In genomic region chr1:155961937-155962336, GRCh38 we compare ENCODE assay signal across 9 cellular contexts. TPM values are rescaled to one million over a fixed set of nuclear protein-coding genes. Genes with fewer than 3 reads are reported as not detected.
DNase-seq lines count a peak whose midpoint lies in the region; ATAC-seq, FAIRE-seq and TF ChIP-seq lines count a peak whose summit lies in the region.
"Had no signal": no experiment of that assay in that cellular context is flagged by ENCODE, and none has a peak within 500 bp of the region (broad histone marks: within the 10 kb centered on the region; RNA-seq: fewer than 3 reads in every experiment).

No MANE protein-coding gene starts in this region.

- peak overlapping the region; percentile 74 to 98 (median 89) for H3K4me2 ChIP-seq in BLaER1 treated with 17β-estradiol and CSF1 and Interleukin-3, amounts not matched to agents 10 nM and 100 nM
- peak overlapping the region; percentile 13; the same call in 1 of the 2 replicates for H3K4me2 ChIP-seq in GM12878 (ENCODE audit: control insufficient read depth, insufficient read depth)

- CTCF ChIA-PET in GM12878 (lab: Yijun Ruan, JAX) = interaction anchor here (1.4 to 2.8 kb wide), 4 partner anchors 15 to 28 kb away, joined by 4 to 13 read pairs (median 7); no protein-coding TSS in a partner anchor

- intact Hi-C loops in GM12878 (cut with micrococcal nuclease; ENCODE audit: unreplicated experiment) = no loop called here
- intact Hi-C loops in kidney (cut with DNase I) = no loop called here

- POLR2A ChIA-PET in GM12878 (lab: Charles Lee) = interaction anchor here (0.5 to 8.4 kb wide), 4 partner anchors 14 to 43 kb away, joined by 3 to 180 read pairs (median 4); partner anchors contain the start of gene ARHGEF2

- no peak for FAIRE-seq in GM12878 (lab: Jason Lieb, UNC)
- FAIRE-seq in kidney (lab: Jason Lieb, UNC) = no peak

- DNase-seq in HT-29 (ENCODE audit: low spot score) (peak; percentile 70), GM12878 (ENCODE audit: low read depth, low spot score) (no peak), kidney (peak; percentile 89), upper lobe of left lung (peak; percentile 72 to 74), NCI-H345 (lab: John Stamatoyannopoulos, UW) (no peak), SJCRH30 (no peak)

- SMC1A ChIA-PET in GM12878 (lab: Charles Lee; ENCODE audit: uncharacterized antibody, unreplicated experiment) = interaction anchor here (1.2 to 9.7 kb wide), 4 partner anchors 13 to 24 kb away, joined by 3 to 152 read pairs (median 8); partner anchors contain the start of gene ARHGEF2

- H3K27ac ChIP-seq in BLaER1 treated with 17β-estradiol and CSF1 and Interleukin-3, amounts not matched to agents 10 nM and 100 nM = peak overlapping the region in 10 of 11 experiments; percentile 11 to 89 (median 74); a peak in 18 of 22 replicates
- H3K27ac ChIP-seq in GM12878 (ENCODE audit: control insufficient read depth, insufficient read depth) (no peak overlapping the region; the same call in 1 of the 2 replicates), kidney (ENCODE audit: low read depth in 2 of 2, low read length in 2 of 2) (peak overlapping the region in 1 of 2 donors; percentile 43), upper lobe of left lung (peak overlapping the region; percentile 57 to 76 (median 72)), SJCRH30 (no peak overlapping the region)

- H3K4me1 ChIP-seq in BLaER1 treated with 17β-estradiol and CSF1 and Interleukin-3, amounts not matched to agents 10 nM and 100 nM = peaks cover 71 to 82% (median 76%) of the 10 kb centered on the region in 10 experiments
- H3K4me1 ChIP-seq in GM12878 (ENCODE audit: control insufficient read depth, insufficient read depth, low read length) (peaks cover 39% of the 10 kb centered on the region), kidney (ENCODE audit: control insufficient read depth in 1 of 2, insufficient read depth in 1 of 2, low read depth in 1 of 2, low read length in 2 of 2) (peaks cover under 1 to 11% of the 10 kb centered on the region in 2 donors), upper lobe of left lung (peaks cover 31 to 40% (median 37%) of the 10 kb centered on the region in 4 donors), SJCRH30 (peaks cover 28% of the 10 kb centered on the region)

- TF ChIP-seq CTCF in GM12878 (IDR thresholded peaks at IDR 0.05 in 2 of 3, conservative IDR thresholded peaks at IDR 0.05 in 1 of 3; ENCODE audit: control insufficient read depth in 2 of 3, extremely low read depth in 1 of 3, insufficient read depth in 1 of 3, low read depth in 3 of 3, low read length in 3 of 3) (peak in 1 of 3 experiments; percentile 9; a peak in 1 of 6 replicates), kidney (IDR thresholded peaks at IDR 0.05; ENCODE audit: borderline replicate concordance, extremely low read depth, insufficient read depth) (no peak), upper lobe of left lung (IDR thresholded peaks at IDR 0.05) (peak; percentile 27 to 61 (median 42))

- H3K4me3 ChIP-seq in BLaER1 treated with 17β-estradiol and CSF1 and Interleukin-3, amounts not matched to agents 10 nM and 100 nM = peak overlapping the region in 6 of 10 experiments; percentile 10 to 50 (median 20); a peak in 9 of 20 replicates
- H3K4me3 ChIP-seq in GM12878 (no peak overlapping the region), kidney (ENCODE audit: low read length in 2 of 2) (no peak overlapping the region), upper lobe of left lung (no peak overlapping the region), SJCRH30 (no peak overlapping the region)

- peaks cover 76 to 98% (median 96%) of the 10 kb centered on the region in 11 experiments for H4K20me1 ChIP-seq in BLaER1 treated with 17β-estradiol and CSF1 and Interleukin-3, amounts not matched to agents 10 nM and 100 nM
- H4K20me1 ChIP-seq in GM12878 (ENCODE audit: control insufficient read depth, insufficient read depth) = peaks cover 2% of the 10 kb centered on the region

- TF ChIP-seq EP300 in GM12878 (IDR thresholded peaks at IDR 0.05; ENCODE audit: borderline replicate concordance in 1 of 2, control insufficient read depth in 1 of 2, low read depth in 2 of 2, low read length in 2 of 2) = no peak
- TF ChIP-seq EP300 in upper lobe of left lung (IDR thresholded peaks at IDR 0.05) = peak in 1 of 4 donors; percentile 9

- H3K36me3 ChIP-seq in BLaER1 treated with 17β-estradiol and CSF1 and Interleukin-3, amounts not matched to agents 10 nM and 100 nM = peaks cover 97 to 100% (median 99%) of the 10 kb centered on the region in 11 experiments
- H3K36me3 ChIP-seq in GM12878 (ENCODE audit: control insufficient read depth in 2 of 2, insufficient read depth in 2 of 2, low read length in 1 of 2) = peaks cover 53 to 54% of the 10 kb centered on the region in 2 experiments
- peaks cover 19 to 24% of the 10 kb centered on the region in 2 donors for H3K36me3 ChIP-seq in kidney (ENCODE audit: control insufficient read depth in 1 of 2, insufficient read depth in 2 of 2, low read length in 2 of 2)
- peaks cover 64 to 98% (median 95%) of the 10 kb centered on the region in 4 donors for H3K36me3 ChIP-seq in upper lobe of left lung
- peaks cover 91% of the 10 kb centered on the region for H3K36me3 ChIP-seq in SJCRH30

- 0 out of 3 replicates have a peak, but pooled peaks have one; percentile 5 for ATAC-seq in GM12878
- peak; percentile 79 to 82 for ATAC-seq in upper lobe of left lung (ENCODE audit: low FRiP score in 2 of 2)
- no peak for ATAC-seq in GM18867 (IDR thresholded peaks at IDR 0.05; ENCODE audit: unreplicated experiment)

- no TSS peak for BruUV-seq in GM12878 (replicated peaks; lab: Mats Ljungman, UMichigan)

- RAD21 ChIA-PET in GM12878 (lab: Charles Lee; ENCODE audit: unreplicated experiment) = interaction anchor here (0.9 to 7.5 kb wide), 3 partner anchors 14 to 24 kb away, joined by 3 to 72 read pairs (median 3); partner anchors contain the start of gene ARHGEF2

- H3K79me2 ChIP-seq in GM12878 (ENCODE audit: control insufficient read depth, insufficient read depth, low read length) = peaks cover 3% of the 10 kb centered on the region

- WGBS in GM12878 (ENCODE audit: insufficient coverage, insufficient replicate concordance, low lambda C conversion rate, missing lambda C conversion rate) = 2% methylated on average over 14 of the region's 14 CpGs
- WGBS in upper lobe of left lung, 2 donors = 36 to 43% methylated on average over 10 to 14 of the region's 14 CpGs

- TF ChIP-seq RAD21 in GM12878 (IDR thresholded peaks at IDR 0.05; ENCODE audit: insufficient read depth, low read depth, low read length) = peak; percentile 39

- no peaks in the 10 kb centered on the region for H3K27me3 ChIP-seq in BLaER1 treated with 17β-estradiol and CSF1 and Interleukin-3, amounts not matched to agents 10 nM and 100 nM
- H3K27me3 ChIP-seq in GM12878 (replicated peaks in 1 of 2; ENCODE audit: control insufficient read depth in 2 of 2, insufficient read depth in 2 of 2, low read length in 1 of 2) (no peaks in the 10 kb centered on the region), upper lobe of left lung (no peaks in the 10 kb centered on the region), SJCRH30 (no peaks in the 10 kb centered on the region)

- TF ChIP-seq POLR2A in GM12878 (IDR thresholded peaks at IDR 0.05; ENCODE audit: low read depth, low read length) (peak; percentile 57; the same call in 1 of the 2 replicates), upper lobe of left lung (IDR thresholded peaks at IDR 0.05) (no peak)

- peak overlapping the region in 10 of 11 experiments; percentile 43 to 83 (median 65); a peak in 17 of 22 replicates for H3K9ac ChIP-seq in BLaER1 treated with 17β-estradiol and CSF1 and Interleukin-3, amounts not matched to agents 10 nM and 100 nM
- H3K9ac ChIP-seq in GM12878 (ENCODE audit: control insufficient read depth, insufficient read depth, low read length) (no peak overlapping the region), kidney (ENCODE audit: low read length in 2 of 2) (no peak overlapping the region)

- no peaks in the 10 kb centered on the region for H3K9me3 ChIP-seq in BLaER1 treated with 17β-estradiol and CSF1 and Interleukin-3, amounts not matched to agents 10 nM and 100 nM (replicated peaks in 1 of 11)
- H3K9me3 ChIP-seq in GM12878 (replicated peaks; ENCODE audit: control insufficient read depth, insufficient read depth, low read length) (no peaks in the 10 kb centered on the region), kidney (ENCODE audit: control insufficient read depth in 1 of 2, low read length in 2 of 2) (no peaks in the 10 kb centered on the region), upper lobe of left lung (no peaks in the 10 kb centered on the region), SJCRH30 (replicated peaks) (no peaks in the 10 kb centered on the region)

- H2AFZ ChIP-seq in GM12878 (ENCODE audit: control insufficient read depth, low read depth, low read length) = no peak overlapping the region

- in situ Hi-C loops in GM12878 (cut with MboI) = no loop called here

RNA-seq across cellular contexts. Expression of gene ARHGEF2, which starts 16.4 kb away (rescaled TPM):
- 150 and 179 TPM in 2 replicates for total RNA-seq in HT-29 (2014; rRNA removed; shearing (Covaris generic))
- total RNA-seq in GM12878 (2013; cell fraction: nucleolus; rRNA removed) = 184 and 208 TPM in 2 replicates
- 71.2 and 84.4 TPM in 2 replicates for total RNA-seq in GM12878 (2014; rRNA removed)
- 40.4 and 44.9 TPM in 2 replicates for total RNA-seq in GM12878 (2014; rRNA removed; fragmentation: Illumina TruSeq; extraction: Trizol)
- 113 and 116 TPM in 2 replicates for total RNA-seq in GM12878 (2021)
- polyA plus RNA-seq in GM12878 (2011; ENCODE audit: low read depth) = 23.2 TPM
- polyA plus RNA-seq in GM12878 (2011; rRNA removed) = 48.7 and 88.1 TPM in 2 replicates
- 48.3 and 60.5 TPM in 2 replicates for polyA plus RNA-seq in GM12878 (2011; cell fraction: cytosol; rRNA removed)
- polyA plus RNA-seq in GM12878 (2011; cell fraction: nucleus; rRNA removed) = 206 and 248 TPM in 2 replicates
- polyA plus RNA-seq in GM12878 (2012) = 53.2 and 56.8 TPM in 2 replicates
- 64.4 and 80.8 TPM in 2 replicates for polyA plus RNA-seq in GM12878 (2014; fragmentation: Illumina TruSeq; extraction: Trizol)
- polyA plus RNA-seq in GM12878 (2014; fragmentation: Nextera tagmentation; extraction: Ambion mirVana) = 10 to 100 TPM in 1 of 2 experiments, 1 to 10 TPM in 1; 8.1 to 10.6 TPM
- 87.0 and 89.9 TPM in 2 replicates for polyA plus RNA-seq in GM12878 (2014; rRNA removed)
- polyA plus RNA-seq in GM12878 (2016; fragmentation: Nextera tagmentation; extraction: Ambion mirVana) = 10 to 100 TPM; 57.1 to 58.9 TPM
- 109 and 114 TPM in 2 replicates for polyA minus RNA-seq in GM12878 (2011; rRNA and poly(A)+ RNA removed)
- 29.7 and 31.8 TPM in 2 replicates for polyA minus RNA-seq in GM12878 (2011; cell fraction: cytosol; rRNA and poly(A)+ RNA removed)
- 67.3 and 125 TPM in 2 replicates for polyA minus RNA-seq in GM12878 (2011; cell fraction: nucleus; rRNA and poly(A)+ RNA removed)
- total RNA-seq in kidney = 99.6 TPM
- polyA plus RNA-seq in kidney (ENCODE audit: insufficient read depth, low read depth, low replicate concordance) = 32.3 TPM
- 100 to 1,000 TPM; 198 to 969 (median 229) TPM for total RNA-seq in upper lobe of left lung
- total RNA-seq in SJCRH30 (2014; rRNA removed; shearing (Covaris generic)) = 152 and 167 TPM in 2 replicates

RNA-seq across cellular contexts. Expression of gene RXFP4, which starts 20.5 kb away (rescaled TPM):
- 0.47 and 3.1 TPM in 2 replicates for total RNA-seq in HT-29 (2014; rRNA removed; shearing (Covaris generic))
- total RNA-seq in GM12878 (2013; cell fraction: nucleolus; rRNA removed) = 0.56 TPM in 1 of 2 replicates, not detected in the other
- total RNA-seq in GM12878 (2014; rRNA removed) = 0.40 TPM in 1 of 2 replicates, not detected in the other
- not detected in 2 replicates for total RNA-seq in GM12878 (2014; rRNA removed; fragmentation: Illumina TruSeq; extraction: Trizol)
- total RNA-seq in GM12878 (2021) = not detected in 2 replicates
- not detected for polyA plus RNA-seq in GM12878 (2011; ENCODE audit: low read depth)
- not detected in 2 replicates for polyA plus RNA-seq in GM12878 (2011; rRNA removed)
- 0.04 and 0.05 TPM in 2 replicates for polyA plus RNA-seq in GM12878 (2011; cell fraction: cytosol; rRNA removed)
- polyA plus RNA-seq in GM12878 (2011; cell fraction: nucleus; rRNA removed) = 0.10 and 0.12 TPM in 2 replicates
- polyA plus RNA-seq in GM12878 (2012) = 0.11 and 0.12 TPM in 2 replicates
- not detected in 2 replicates for polyA plus RNA-seq in GM12878 (2014; fragmentation: Illumina TruSeq; extraction: Trizol)
- not detected for polyA plus RNA-seq in GM12878 (2014; fragmentation: Nextera tagmentation; extraction: Ambion mirVana)
- 0.10 and 0.16 TPM in 2 replicates for polyA plus RNA-seq in GM12878 (2014; rRNA removed)
- under 1 TPM in 1 of 2 experiments, not detected in 1; 0.39 TPM for polyA plus RNA-seq in GM12878 (2016; fragmentation: Nextera tagmentation; extraction: Ambion mirVana)
- polyA minus RNA-seq in GM12878 (2011; rRNA and poly(A)+ RNA removed) = 0.62 TPM in 1 of 2 replicates, not detected in the other
- polyA minus RNA-seq in GM12878 (2011; cell fraction: cytosol; rRNA and poly(A)+ RNA removed) = not detected in 2 replicates
- 0.67 and 1.1 TPM in 2 replicates for polyA minus RNA-seq in GM12878 (2011; cell fraction: nucleus; rRNA and poly(A)+ RNA removed)
- not detected for total RNA-seq in kidney
- 0.32 TPM for polyA plus RNA-seq in kidney (ENCODE audit: insufficient read depth, low read depth, low replicate concordance)
- total RNA-seq in upper lobe of left lung = not detected
- total RNA-seq in SJCRH30 (2014; rRNA removed; shearing (Covaris generic)) = 0.08 TPM in 1 of 2 replicates, not detected in the other
- total RNA-seq: lower leg skin had no signal

RNA-seq across cellular contexts. Expression of gene KHDC4, which starts 27.7 kb away (rescaled TPM):
- total RNA-seq in HT-29 (2014; rRNA removed; shearing (Covaris generic)) = 44.4 and 53.6 TPM in 2 replicates
- 216 and 221 TPM in 2 replicates for total RNA-seq in GM12878 (2013; cell fraction: nucleolus; rRNA removed)
- total RNA-seq in GM12878 (2014; rRNA removed) (40.8 and 42.1 TPM in 2 replicates), GM12878 (2014; rRNA removed; fragmentation: Illumina TruSeq; extraction: Trizol) (42.8 and 44.4 TPM in 2 replicates), GM12878 (2021) (40.5 and 41.1 TPM in 2 replicates), kidney (57.4 TPM), upper lobe of left lung (100 to 1,000 TPM in 1 of 6 donors, 10 to 100 TPM in 5; 30.4 to 105 (median 37.6) TPM)
- 33.9 TPM for polyA plus RNA-seq in GM12878 (2011; ENCODE audit: low read depth)
- polyA plus RNA-seq in GM12878 (2011; rRNA removed) (109 and 120 TPM in 2 replicates), GM12878 (2014; fragmentation: Illumina TruSeq; extraction: Trizol) (47.8 and 62.4 TPM in 2 replicates), GM12878 (2014; fragmentation: Nextera tagmentation; extraction: Ambion mirVana) (10 to 100 TPM; 11.7 to 15.1 TPM), GM12878 (2014; rRNA removed) (58.2 and 70.5 TPM in 2 replicates), GM12878 (2016; fragmentation: Nextera tagmentation; extraction: Ambion mirVana) (10 to 100 TPM; 39.5 to 46.9 TPM), kidney (ENCODE audit: insufficient read depth, low read depth, low replicate concordance) (19.8 TPM)
- 83.7 and 84.8 TPM in 2 replicates for polyA plus RNA-seq in GM12878 (2011; cell fraction: cytosol; rRNA removed)
- polyA plus RNA-seq in GM12878 (2011; cell fraction: nucleus; rRNA removed) = 141 and 162 TPM in 2 replicates
- polyA plus RNA-seq in GM12878 (2012) = 33.4 and 38.1 TPM in 2 replicates
- 90.9 and 110 TPM in 2 replicates for polyA minus RNA-seq in GM12878 (2011; rRNA and poly(A)+ RNA removed)
- 37.3 and 41.2 TPM in 2 replicates for polyA minus RNA-seq in GM12878 (2011; cell fraction: cytosol; rRNA and poly(A)+ RNA removed)
- polyA minus RNA-seq in GM12878 (2011; cell fraction: nucleus; rRNA and poly(A)+ RNA removed) = 77.4 and 88.9 TPM in 2 replicates
- total RNA-seq in SJCRH30 (2014; rRNA removed; shearing (Covaris generic)) = 36.4 and 52.1 TPM in 2 replicates

RNA-seq across cellular contexts. Expression of gene RIT1, which starts 50.8 kb away (rescaled TPM):
- total RNA-seq in HT-29 (2014; rRNA removed; shearing (Covaris generic)) = 6.5 and 14.8 TPM in 2 replicates
- 34.5 and 36.9 TPM in 2 replicates for total RNA-seq in GM12878 (2013; cell fraction: nucleolus; rRNA removed)
- total RNA-seq in GM12878 (2014; rRNA removed) = 6.8 and 10.6 TPM in 2 replicates
- total RNA-seq in GM12878 (2014; rRNA removed; fragmentation: Illumina TruSeq; extraction: Trizol) = 12.5 and 13.0 TPM in 2 replicates
- total RNA-seq in GM12878 (2021) = 13.1 and 16.7 TPM in 2 replicates
- 12.1 TPM for polyA plus RNA-seq in GM12878 (2011; ENCODE audit: low read depth)
- polyA plus RNA-seq in GM12878 (2011; rRNA removed) = 61.5 and 77.0 TPM in 2 replicates
- polyA plus RNA-seq in GM12878 (2011; cell fraction: cytosol; rRNA removed) = 34.2 and 49.2 TPM in 2 replicates
- polyA plus RNA-seq in GM12878 (2011; cell fraction: nucleus; rRNA removed) = 30.1 and 40.6 TPM in 2 replicates
- 12.2 and 18.3 TPM in 2 replicates for polyA plus RNA-seq in GM12878 (2012)
- polyA plus RNA-seq in GM12878 (2014; fragmentation: Illumina TruSeq; extraction: Trizol) = 13.9 and 16.5 TPM in 2 replicates
- polyA plus RNA-seq in GM12878 (2014; fragmentation: Nextera tagmentation; extraction: Ambion mirVana) = 10 to 100 TPM; 25.2 to 30.3 TPM
- 11.0 and 12.0 TPM in 2 replicates for polyA plus RNA-seq in GM12878 (2014; rRNA removed)
- 10 to 100 TPM; 12.4 to 13.6 TPM for polyA plus RNA-seq in GM12878 (2016; fragmentation: Nextera tagmentation; extraction: Ambion mirVana)
- 52.5 and 66.0 TPM in 2 replicates for polyA minus RNA-seq in GM12878 (2011; rRNA and poly(A)+ RNA removed)
- 12.6 and 21.1 TPM in 2 replicates for polyA minus RNA-seq in GM12878 (2011; cell fraction: cytosol; rRNA and poly(A)+ RNA removed)
- 10.4 and 20.4 TPM in 2 replicates for polyA minus RNA-seq in GM12878 (2011; cell fraction: nucleus; rRNA and poly(A)+ RNA removed)
- 40.8 TPM for total RNA-seq in kidney
- 33.2 TPM for polyA plus RNA-seq in kidney (ENCODE audit: insufficient read depth, low read depth, low replicate concordance)
- 10 to 100 TPM; 26.3 to 67.1 (median 45.1) TPM for total RNA-seq in upper lobe of left lung
- 19.4 and 26.0 TPM in 2 replicates for total RNA-seq in SJCRH30 (2014; rRNA removed; shearing (Covaris generic))

RNA-seq across cellular contexts. Expression of gene SSR2, which starts 58.8 kb away (rescaled TPM):
- total RNA-seq in HT-29 (2014; rRNA removed; shearing (Covaris generic)) = 227 and 261 TPM in 2 replicates
- 117 and 134 TPM in 2 replicates for total RNA-seq in GM12878 (2013; cell fraction: nucleolus; rRNA removed)
- total RNA-seq in GM12878 (2014; rRNA removed) = 304 and 309 TPM in 2 replicates
- total RNA-seq in GM12878 (2014; rRNA removed; fragmentation: Illumina TruSeq; extraction: Trizol) = 253 and 257 TPM in 2 replicates
- total RNA-seq in GM12878 (2021) = 207 and 208 TPM in 2 replicates
- 419 TPM for polyA plus RNA-seq in GM12878 (2011; ENCODE audit: low read depth)
- polyA plus RNA-seq in GM12878 (2011; rRNA removed) = 434 and 553 TPM in 2 replicates
- polyA plus RNA-seq in GM12878 (2011; cell fraction: cytosol; rRNA removed) = 648 and 1,046 TPM in 2 replicates
- polyA plus RNA-seq in GM12878 (2011; cell fraction: nucleus; rRNA removed) = 186 and 215 TPM in 2 replicates
- 316 TPM in 2 replicates for polyA plus RNA-seq in GM12878 (2012)
- polyA plus RNA-seq in GM12878 (2014; fragmentation: Illumina TruSeq; extraction: Trizol) = 443 and 504 TPM in 2 replicates
- polyA plus RNA-seq in GM12878 (2014; fragmentation: Nextera tagmentation; extraction: Ambion mirVana) = 100 to 1,000 TPM; 395 to 407 TPM
- 300 and 320 TPM in 2 replicates for polyA plus RNA-seq in GM12878 (2014; rRNA removed)
- polyA plus RNA-seq in GM12878 (2016; fragmentation: Nextera tagmentation; extraction: Ambion mirVana) = 100 to 1,000 TPM; 226 to 238 TPM
- polyA minus RNA-seq in GM12878 (2011; rRNA and poly(A)+ RNA removed) = 366 and 382 TPM in 2 replicates
- 76.2 and 86.9 TPM in 2 replicates for polyA minus RNA-seq in GM12878 (2011; cell fraction: cytosol; rRNA and poly(A)+ RNA removed)
- polyA minus RNA-seq in GM12878 (2011; cell fraction: nucleus; rRNA and poly(A)+ RNA removed) = 32.3 and 40.9 TPM in 2 replicates
- total RNA-seq in kidney = 175 TPM
- 300 TPM for polyA plus RNA-seq in kidney (ENCODE audit: insufficient read depth, low read depth, low replicate concordance)
- total RNA-seq in upper lobe of left lung = 100 to 1,000 TPM in 5 of 6 donors, 10 to 100 TPM in 1; 66.0 to 395 (median 228) TPM
- total RNA-seq in SJCRH30 (2014; rRNA removed; shearing (Covaris generic)) = 170 and 183 TPM in 2 replicates

Comparison
In these comparisons a context has a peak if more than half of its experiments do, and no peak if none do; other contexts are left out.
1. H3K27ac ChIP-seq: peak in BLaER1 treated with 17β-estradiol and CSF1 and Interleukin-3, amounts not matched to agents 10 nM and 100 nM (10 of 11) and upper lobe of left lung (4 of 4); none in GM12878 (single experiment) and SJCRH30 (single experiment).
2. H3K4me3 ChIP-seq: peak in BLaER1 treated with 17β-estradiol and CSF1 and Interleukin-3, amounts not matched to agents 10 nM and 100 nM (6 of 10); none in GM12878 (single experiment), kidney (0 of 2), upper lobe of left lung (0 of 4) and SJCRH30 (single experiment).
3. H3K9ac ChIP-seq: peak in BLaER1 treated with 17β-estradiol and CSF1 and Interleukin-3, amounts not matched to agents 10 nM and 100 nM (10 of 11); none in GM12878 (single experiment) and kidney (0 of 2).
4. DNase-seq: peak in HT-29 (single experiment), kidney (single experiment) and upper lobe of left lung (2 of 2); none in GM12878 (single experiment), NCI-H345 (single experiment) and SJCRH30 (0 of 2).